In the genomic region with DNA sequence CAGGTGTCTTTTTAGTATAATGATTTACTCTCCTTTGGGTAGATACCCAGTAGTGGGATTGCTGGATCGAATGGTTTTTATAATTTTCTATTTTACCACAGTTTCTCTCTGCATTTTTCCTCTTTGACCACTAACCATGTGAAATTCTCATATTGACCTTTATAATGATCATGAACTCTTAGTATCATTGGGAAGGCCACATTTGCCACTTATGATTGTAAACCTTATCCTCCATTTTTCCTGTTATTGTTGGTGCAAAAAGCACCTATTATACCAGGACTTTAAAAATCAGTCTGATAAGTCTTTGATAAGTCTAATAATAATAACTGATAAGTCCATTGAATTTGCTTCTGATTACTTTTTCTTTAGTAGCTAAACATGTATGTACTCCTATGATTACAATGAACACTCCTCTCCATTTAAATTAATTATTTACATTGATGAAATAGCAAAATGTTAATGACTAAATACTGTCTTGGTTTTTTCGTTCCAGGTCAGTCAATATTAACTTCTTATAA, we compare ENCODE assay signal across 9 cellular contexts. TPM values are rescaled to one million over a fixed set of nuclear protein-coding genes. Genes with fewer than 3 reads are reported as not detected.
A peak's percentile ranks its signal among the peaks of the same experiment; 100 is the strongest.
DNase-seq lines count a peak whose midpoint lies in the region; ATAC-seq and TF ChIP-seq lines count a peak whose summit lies in the region.
"Had no signal": no experiment of that assay in that cellular context is flagged by ENCODE, and none has a peak within 500 bp of the region (broad histone marks: within the 10 kb centered on the region; RNA-seq: fewer than 3 reads in every experiment).

No MANE protein-coding gene starts in this region.

- no peak overlapping the region for H3K4me3 Mint-ChIP-seq in nephron progenitor cell

- no peaks in the 10 kb centered on the region for H3K9me3 Mint-ChIP-seq in nephron progenitor cell

- no peak overlapping the region for H2AFZ ChIP-seq in OCI-LY7 (ENCODE audit: low read length)

- H3K27me3 ChIP-seq in aorta (ENCODE audit: control insufficient read depth in 1 of 2, insufficient read depth in 2 of 2, low read length in 1 of 2) = no peaks in the 10 kb centered on the region

- peaks cover 39% of the 10 kb centered on the region for H3K4me1 Mint-ChIP-seq in nephron progenitor cell

- H3K4me3 ChIP-seq in OCI-LY7 (ENCODE audit: low read depth, low read length, poor library complexity, severe bottlenecking) (peak overlapping the region; percentile 73), aorta (ENCODE audit: low read length in 2 of 2) (no peak overlapping the region)

- peak overlapping the region; percentile 19 for H3K27ac Mint-ChIP-seq in nephron progenitor cell

- H3K36me3 ChIP-seq in OCI-LY7 (ENCODE audit: insufficient read depth, low read length) (0 out of 2 replicates have a peak, but pooled peaks cover 13% of the 10 kb centered on the region), aorta (ENCODE audit: control insufficient read depth in 1 of 2, insufficient read depth in 2 of 2, low read length in 1 of 2) (peaks cover 4 to 7% of the 10 kb centered on the region in 2 donors)

- H3K36me3 Mint-ChIP-seq in nephron progenitor cell (ENCODE audit: low read depth) = peaks cover 20% of the 10 kb centered on the region

- DNase-seq in CD1c-positive myeloid dendritic cell (ENCODE audit: extremely low spot score) (peak; percentile 6), OCI-LY7 (ENCODE audit: low spot score) (no peak), dermis blood vessel endothelial cell (peak; percentile 10), nephron progenitor cell (no peak), aorta (no peak), G401 (ENCODE audit: low spot score) (no peak)
- DNase-seq: left cardiac atrium had no signal

- H3K9me3 ChIP-seq in OCI-LY7 (ENCODE audit: low read length) (no peaks in the 10 kb centered on the region), aorta (ENCODE audit: control insufficient read depth, low read length) (no peaks in the 10 kb centered on the region)

- intact Hi-C loops in OCI-LY7 (cut with micrococcal nuclease; ENCODE audit: unreplicated experiment) (no loop called here), aorta (cut with DNase I) (no loop called here)

- no peaks in the 10 kb centered on the region for H4K20me1 ChIP-seq in OCI-LY7 (ENCODE audit: insufficient read depth, low read length)

- in situ Hi-C loops in G401 (cut with HindIII; ENCODE audit: low sequenced_read_pairs) = no loop called here

- H3K27ac ChIP-seq in OCI-LY7 (ENCODE audit: low read depth, low read length, poor library complexity, severe bottlenecking) (peak overlapping the region; percentile 97), aorta (ENCODE audit: low read depth in 1 of 2, low read length in 2 of 2) (no peak overlapping the region)

- CTCF ChIA-PET in OCI-LY7 (lab: Charles Lee; ENCODE audit: unreplicated experiment) = interaction anchor here (0.6 kb wide), 1 partner anchor 17 kb away, joined by 3 read pairs; no protein-coding TSS in a partner anchor

- H3K27me3 Mint-ChIP-seq in nephron progenitor cell (ENCODE audit: low read depth, poor library complexity) = no peaks in the 10 kb centered on the region

- H3K9me2 ChIP-seq in OCI-LY7 (ENCODE audit: insufficient read depth, low read length) = no peaks in the 10 kb centered on the region

- TF ChIP-seq CTCF in OCI-LY7 (conservative IDR thresholded peaks at IDR 0.05; ENCODE audit: low read length) (no peak), nephron progenitor cell (IDR thresholded peaks at IDR 0.05) (no peak)

- BruUV-seq in OCI-LY7 (replicated peaks; lab: Mats Ljungman, UMichigan) = TSS peak; percentile 9

- H3K4me1 ChIP-seq in OCI-LY7 (ENCODE audit: insufficient read depth, low read length, poor library complexity, severe bottlenecking) (peaks cover 97% of the 10 kb centered on the region), aorta (ENCODE audit: control insufficient read depth in 1 of 2, insufficient read depth in 2 of 2, low read length in 2 of 2) (no peaks in the 10 kb centered on the region)

- H3K4me2 ChIP-seq in OCI-LY7 (ENCODE audit: low read length) = peak overlapping the region; percentile 91

- POLR2A ChIA-PET in OCI-LY7 (lab: Charles Lee) = interaction anchor here (0.6 to 1.4 kb wide), 10 partner anchors 8 to 681 kb away, joined by 3 to 8 read pairs (median 4); a partner anchor contains a TSS

- no peak for ATAC-seq in esophagus mucosa
- ATAC-seq in GM21528 (IDR thresholded peaks at IDR 0.05; ENCODE audit: low FRiP score, unreplicated experiment) = no peak
- ATAC-seq in aorta (ENCODE audit: low FRiP score) = no peak
- ATAC-seq: left cardiac atrium had no signal

- H3K79me2 ChIP-seq in OCI-LY7 (ENCODE audit: insufficient read depth, low read depth, low read length) = peaks cover 74% of the 10 kb centered on the region

- WGBS in aorta, 2 donors = 65 to 71% methylated on average over 2 of the region's 2 CpGs

RNA-seq across cellular contexts. Expression of a gene that starts 9.6 kb away (rescaled TPM):
- total RNA-seq in OCI-LY7 (2014; rRNA removed; shearing (Covaris generic)) = 30.1 and 52.2 TPM in 2 replicates
- total RNA-seq in OCI-LY7 (2022) = 390 and 440 TPM in 2 replicates
- total RNA-seq in dermis blood vessel endothelial cell = 50.4 and 189 TPM in 2 replicates
- 389 TPM for total RNA-seq in esophagus mucosa
- total RNA-seq in aorta = 1,000 to 10,000 TPM; 1,566 to 1,734 TPM
- polyA plus RNA-seq in aorta = 1,000 to 10,000 TPM in 1 of 2 donors, 100 to 1,000 TPM in 1; 239 to 1,307 TPM
- total RNA-seq in G401 (2014; rRNA removed; shearing (Covaris generic)) = 4.4 and 12.4 TPM in 2 replicates

RNA-seq across cellular contexts. Expression of a gene that starts 45.8 kb away (rescaled TPM):
- 36.7 and 55.8 TPM in 2 replicates for total RNA-seq in OCI-LY7 (2014; rRNA removed; shearing (Covaris generic))
- total RNA-seq in OCI-LY7 (2022) (31.5 and 37.6 TPM in 2 replicates), dermis blood vessel endothelial cell (152 and 238 TPM in 2 replicates), esophagus mucosa (37.1 TPM), aorta (10 to 100 TPM; 27.8 to 39.5 TPM)
- 10 to 100 TPM; 16.8 to 19.2 TPM for polyA plus RNA-seq in aorta
- total RNA-seq in G401 (2014; rRNA removed; shearing (Covaris generic)) = 31.1 and 40.1 TPM in 2 replicates

RNA-seq across cellular contexts. Expression of a gene that starts 49.7 kb away (rescaled TPM):
- 5.9 and 7.0 TPM in 2 replicates for total RNA-seq in OCI-LY7 (2014; rRNA removed; shearing (Covaris generic))
- 20.7 and 24.0 TPM in 2 replicates for total RNA-seq in OCI-LY7 (2022)
- total RNA-seq in dermis blood vessel endothelial cell = 1.0 and 3.3 TPM in 2 replicates
- 3.4 TPM for total RNA-seq in esophagus mucosa
- 10 to 100 TPM in 1 of 2 donors, 1 to 10 TPM in 1; 9.1 to 16.0 TPM for total RNA-seq in aorta
- 10 to 100 TPM in 1 of 2 donors, 1 to 10 TPM in 1; 5.6 to 10.7 TPM for polyA plus RNA-seq in aorta
- 1.1 TPM in 1 of 2 replicates, not detected in the other for total RNA-seq in G401 (2014; rRNA removed; shearing (Covaris generic))

Comparison
In these comparisons a context has a peak if more than half of its experiments do, and no peak if none do; other contexts are left out.
1. DNase-seq: peak in CD1c-positive myeloid dendritic cell (single experiment) and dermis blood vessel endothelial cell (single experiment); none in OCI-LY7 (single experiment), nephron progenitor cell (single experiment), aorta (0 of 2) and G401 (single experiment).